In genomic region chr22:20750461-20751184, GRCh38 we compare ENCODE assay signal across 8 cellular contexts.
DNase-seq lines count a peak whose midpoint lies in the region; ATAC-seq and TF ChIP-seq lines count a peak whose summit lies in the region.

No MANE protein-coding gene starts in this region.

- DNase-seq in AG08395 (ENCODE audit: low spot score) (peak; percentile 92), GM19238 (ENCODE audit: insufficient read length, low spot score) (peak; percentile 45), NCI-H446 treated with DMSO at 0.1 percent for 48 hours (lab: John Stamatoyannopoulos, UW) (peak; percentile 46), astrocyte of the spinal cord (ENCODE audit: low read depth, low spot score) (peak; percentile 84), iris pigment epithelial cell (ENCODE audit: low read depth) (peak; percentile 91), NCI-H146 (lab: John Stamatoyannopoulos, UW) (no peak)
- peak; percentile 24 for DNase-seq in stimulated activated CD8-positive, alpha-beta memory T cell treated with anti-CD3 and anti-CD28 coated beads, Interleukin-12 subunit alpha, Interleukin-12 subunit beta, amount 100 ng/mL, for 4 hours (ENCODE audit: low read depth)

- no peak for ATAC-seq in HG03196 (IDR thresholded peaks at IDR 0.05; ENCODE audit: unreplicated experiment)

- no peak for TF ChIP-seq CTCF in astrocyte of the spinal cord (IDR thresholded peaks at IDR 0.05; ENCODE audit: low read depth, low read length)

- H3K4me3 ChIP-seq in astrocyte of the spinal cord (ENCODE audit: low read depth, low read length): no peak overlapping the region

- in situ Hi-C loops in astrocyte of the spinal cord (cut with HindIII; ENCODE audit: low sequenced_read_pairs): no loop called here
